ENCODE assay signal across 10 cellular contexts in the genomic region with DNA sequence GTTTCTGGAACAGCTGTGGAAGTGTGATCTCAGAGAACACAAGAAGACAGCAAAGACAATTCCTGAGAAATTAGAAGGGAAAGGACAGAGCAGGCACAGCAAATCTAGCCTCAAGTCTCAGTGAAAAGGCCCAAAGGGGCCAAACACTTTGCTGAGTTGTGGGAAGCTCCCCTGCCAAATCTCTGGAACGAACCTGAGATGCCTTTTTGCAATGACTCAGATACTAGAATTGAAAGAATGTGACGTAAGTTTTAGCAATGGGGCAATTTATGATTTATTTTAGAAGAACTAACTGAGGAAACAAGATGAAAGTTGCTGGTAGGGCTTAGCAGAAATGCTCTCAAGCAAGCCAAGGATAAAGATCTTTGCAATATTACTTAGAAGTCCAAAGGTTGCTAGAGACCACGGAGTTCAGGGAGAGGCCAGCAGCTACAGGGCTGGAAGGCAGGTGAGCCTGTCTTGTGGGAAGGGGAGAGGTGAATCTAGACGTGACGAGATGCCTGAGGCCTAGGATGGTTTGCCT.
DNase-seq lines count a peak whose midpoint lies in the region; ATAC-seq and TF ChIP-seq lines count a peak whose summit lies in the region.
"Had no signal": no experiment of that assay in that cellular context is flagged by ENCODE, and none has a peak within 500 bp of the region (broad histone marks: within the 10 kb centered on the region; RNA-seq: fewer than 3 reads in every experiment).

No MANE protein-coding gene starts in this region.

- peak overlapping the region; percentile 40 for H3K9ac ChIP-seq in mesenchymal stem cell (ENCODE audit: low read length)

- no peaks in the 10 kb centered on the region for H3K36me3 Mint-ChIP-seq in HFFc6 (ENCODE audit: low read depth)
- no peaks in the 10 kb centered on the region for H3K36me3 Mint-ChIP-seq in CD4-positive, alpha-beta T cell (ENCODE audit: low read depth)

- no peak overlapping the region for H3K4me2 ChIP-seq in mesenchymal stem cell (ENCODE audit: low read length, poor library complexity, severe bottlenecking)
- H3K4me2 ChIP-seq in PC-9 = no peak overlapping the region

- no peak for TF ChIP-seq CTCF in HFFc6 (IDR thresholded peaks at IDR 0.05)
- TF ChIP-seq CTCF in brain microvascular endothelial cell (IDR thresholded peaks at IDR 0.05; ENCODE audit: low read depth, low read length, missing control alignments) = no peak
- no peak for TF ChIP-seq CTCF in uterus (IDR thresholded peaks at IDR 0.05)
- TF ChIP-seq CTCF in CD4-positive, alpha-beta T cell (IDR thresholded peaks at IDR 0.05) = no peak
- no peak for TF ChIP-seq CTCF in PC-9 (conservative IDR thresholded peaks at IDR 0.05)

- intact Hi-C loops in uterus (cut with DNase I; ENCODE audit: low total_unique reads) = no loop called here
- intact Hi-C loops in CD4-positive, alpha-beta T cell (cut with DNase I, micrococcal nuclease) = no loop called here
- intact Hi-C loops in PC-9 (cut with micrococcal nuclease; ENCODE audit: unreplicated experiment) = no loop called here

- H4K91ac ChIP-seq in mesenchymal stem cell (ENCODE audit: low read length) = no peak overlapping the region

- no peak overlapping the region for H3K4me3 ChIP-seq in brain microvascular endothelial cell (ENCODE audit: low read depth, low read length)
- H3K4me3 ChIP-seq in mesenchymal stem cell (ENCODE audit: insufficient read depth in 1 of 2, low read depth in 1 of 2, low read length in 2 of 2) = no peak overlapping the region
- H3K4me3 ChIP-seq in uterus = no peak overlapping the region
- H3K4me3 ChIP-seq in PC-9 = no peak overlapping the region

- CTCF ChIA-PET in CD4-positive, alpha-beta T cell (lab: Charles Lee) = no interaction called here
- CTCF ChIA-PET in PC-9 (lab: Charles Lee) = no interaction called here

- H3K27ac ChIP-seq in brain microvascular endothelial cell (no peak overlapping the region), mesenchymal stem cell (ENCODE audit: low read length, poor library complexity, severe bottlenecking) (no peak overlapping the region), uterus (peak overlapping the region; percentile 55 to 68), PC-9 (no peak overlapping the region)
- no peak overlapping the region for H3K27ac ChIP-seq in CD4-positive, alpha-beta T cell (ENCODE audit: low read depth, low read length)

- no peaks in the 10 kb centered on the region for H3F3A ChIP-seq in PC-9 (ENCODE audit: insufficient read depth, low read depth)

- DNase-seq in HFFc6 (peak; percentile 9), brain microvascular endothelial cell (peak; percentile 24), mesenchymal stem cell (peak; percentile 44), uterus (peak; percentile 37 to 39), PC-9 (no peak), SHP77 (lab: John Stamatoyannopoulos, UW) (no peak)
- DNase-seq in CD4-positive, alpha-beta T cell = no peak
- DNase-seq: midbrain, NCI-H526 treated with DMSO at 0.1 percent for 48 hours had no signal

- peak overlapping the region in 1 of 2 experiments; percentile 61 for H3K4ac ChIP-seq in mesenchymal stem cell (ENCODE audit: low read depth in 1 of 2, low read length in 2 of 2)

- peak overlapping the region in 1 of 2 experiments; percentile 52 for H2BK12ac ChIP-seq in mesenchymal stem cell (ENCODE audit: low read length in 2 of 2)

- H3K9me3 Mint-ChIP-seq in HFFc6 = no peaks in the 10 kb centered on the region
- H3K9me3 Mint-ChIP-seq in CD4-positive, alpha-beta T cell = no peaks in the 10 kb centered on the region
- H3K9me3 Mint-ChIP-seq: activated T-helper 2 cell treated with anti-CD3 and anti-CD28 coated beads, Interferon-gamma antibody, Interleukin-2, Interleukin-4, amounts not matched to agents 10 μg/mL and 5 μg/mL and 100 μg/mL, durations not matched to agents 14 hours and 24 hours and 36 hours had no signal

- H3K18ac ChIP-seq in mesenchymal stem cell (ENCODE audit: low read depth in 1 of 2, low read length in 2 of 2) = peak overlapping the region in 1 of 2 experiments; percentile 52

- H3K4me3 Mint-ChIP-seq in HFFc6 = peak overlapping the region; percentile 60
- H3K4me3 Mint-ChIP-seq in CD4-positive, alpha-beta T cell = no peak overlapping the region

- no peak overlapping the region for H2AK5ac ChIP-seq in mesenchymal stem cell (ENCODE audit: low read length, severe bottlenecking)

- H3K79me1 ChIP-seq in mesenchymal stem cell (replicated peaks; ENCODE audit: low read length, poor library complexity, severe bottlenecking) = no peaks in the 10 kb centered on the region

- H3K27ac Mint-ChIP-seq in HFFc6 = peak overlapping the region; percentile 86
- H3K27ac Mint-ChIP-seq in CD4-positive, alpha-beta T cell = no peak overlapping the region
- H3K27ac Mint-ChIP-seq: activated T-helper 2 cell treated with anti-CD3 and anti-CD28 coated beads, Interferon-gamma antibody, Interleukin-2, Interleukin-4, amounts not matched to agents 10 μg/mL and 5 μg/mL and 100 μg/mL, durations not matched to agents 14 hours and 24 hours and 36 hours had no signal

- H3K23ac ChIP-seq in mesenchymal stem cell (ENCODE audit: low read length in 2 of 2) = no peak overlapping the region

- H3K9me3 ChIP-seq in mesenchymal stem cell (ENCODE audit: control insufficient read depth, low read length) (no peaks in the 10 kb centered on the region), uterus (no peaks in the 10 kb centered on the region), PC-9 (ENCODE audit: insufficient read depth, low read depth) (no peaks in the 10 kb centered on the region)
- no peaks in the 10 kb centered on the region for H3K9me3 ChIP-seq in CD4-positive, alpha-beta T cell (ENCODE audit: control insufficient read depth, low read length)

- H2AFZ ChIP-seq in mesenchymal stem cell (ENCODE audit: low read depth, low read length) (no peak overlapping the region), PC-9 (no peak overlapping the region)

- H3K14ac ChIP-seq in mesenchymal stem cell (ENCODE audit: low read length in 2 of 2) = no peak overlapping the region

- no peak overlapping the region for H2BK5ac ChIP-seq in mesenchymal stem cell (ENCODE audit: low read depth, low read length, poor library complexity, severe bottlenecking)

- POLR2A ChIA-PET in CD4-positive, alpha-beta T cell (lab: Charles Lee) = no interaction called here
- POLR2A ChIA-PET in PC-9 (lab: Charles Lee; ENCODE audit: unreplicated experiment) = no interaction called here

- in situ Hi-C loops in brain microvascular endothelial cell (cut with HindIII; ENCODE audit: low pct_ligation_motif_present, low sequenced_read_pairs) = no loop called here

- H3K4me1 Mint-ChIP-seq in HFFc6 (ENCODE audit: low read depth) = peaks cover 20% of the 10 kb centered on the region
- H3K4me1 Mint-ChIP-seq in CD4-positive, alpha-beta T cell (ENCODE audit: low read depth) = no peaks in the 10 kb centered on the region

- TF ChIP-seq POLR2A in uterus (IDR thresholded peaks at IDR 0.05) = no peak

- no peaks in the 10 kb centered on the region for H3K36me3 ChIP-seq in brain microvascular endothelial cell (replicated peaks)
- no peaks in the 10 kb centered on the region for H3K36me3 ChIP-seq in mesenchymal stem cell (ENCODE audit: control insufficient read depth in 1 of 2, insufficient read depth in 2 of 2, low read depth in 1 of 2, low read length in 2 of 2)
- no peaks in the 10 kb centered on the region for H3K36me3 ChIP-seq in uterus
- no peaks in the 10 kb centered on the region for H3K36me3 ChIP-seq in PC-9 (ENCODE audit: low read depth)

- no peaks in the 10 kb centered on the region for H3K9me2 ChIP-seq in PC-9 (ENCODE audit: insufficient read depth)

- no peaks in the 10 kb centered on the region for H3K27me3 Mint-ChIP-seq in HFFc6 (ENCODE audit: insufficient read depth)
- peaks cover 5% of the 10 kb centered on the region for H3K27me3 Mint-ChIP-seq in CD4-positive, alpha-beta T cell

- no peak for ATAC-seq in CD4-positive, alpha-beta T cell (ENCODE audit: poor library complexity)

- no peaks in the 10 kb centered on the region for H4K20me1 ChIP-seq in PC-9 (ENCODE audit: insufficient read depth)

- no peak overlapping the region for H2BK120ac ChIP-seq in mesenchymal stem cell (ENCODE audit: low read depth, low read length)

- no peak overlapping the region for H2BK15ac ChIP-seq in mesenchymal stem cell (ENCODE audit: low read depth, poor library complexity, severe bottlenecking)

- no peak overlapping the region for H4K8ac ChIP-seq in mesenchymal stem cell (ENCODE audit: low read length)

- no TSS peak for BruUV-seq in PC-9 (replicated peaks; lab: Mats Ljungman, UMichigan)

- no peaks in the 10 kb centered on the region for H3K79me2 ChIP-seq in PC-9 (ENCODE audit: low read depth)

- 54% methylated on average over 5 of the region's 5 CpGs for WGBS in mesenchymal stem cell

- H3K4me1 ChIP-seq in mesenchymal stem cell (ENCODE audit: control insufficient read depth, insufficient read depth, low read depth, low read length) (peaks cover 2% of the 10 kb centered on the region), uterus (no peaks in the 10 kb centered on the region), PC-9 (replicated peaks; ENCODE audit: insufficient read depth) (no peaks in the 10 kb centered on the region)

- H3K27me3 ChIP-seq in brain microvascular endothelial cell (replicated peaks) = no peaks in the 10 kb centered on the region
- no peaks in the 10 kb centered on the region for H3K27me3 ChIP-seq in mesenchymal stem cell (ENCODE audit: control insufficient read depth in 1 of 2, insufficient read depth in 1 of 2, low read length in 2 of 2)
- no peaks in the 10 kb centered on the region for H3K27me3 ChIP-seq in uterus
- H3K27me3 ChIP-seq in CD4-positive, alpha-beta T cell (ENCODE audit: control insufficient read depth, insufficient read depth, low read length) = no peaks in the 10 kb centered on the region
- no peaks in the 10 kb centered on the region for H3K27me3 ChIP-seq in PC-9 (ENCODE audit: insufficient read depth, low read depth)

Comparison
In these comparisons a context has a peak if more than half of its experiments do, and no peak if none do; other contexts are left out.
1. DNase-seq: peak in HFFc6 (single experiment), brain microvascular endothelial cell (single experiment), mesenchymal stem cell (single experiment) and uterus (2 of 2); none in CD4-positive, alpha-beta T cell (0 of 10), PC-9 (0 of 2) and SHP77 (0 of 2).
2. H3K27ac ChIP-seq: peak in uterus (2 of 2); none in brain microvascular endothelial cell (single experiment), mesenchymal stem cell (single experiment), CD4-positive, alpha-beta T cell (single experiment) and PC-9 (single experiment).